1 cellular context compared by ENCODE assay signal in genomic region chr3:94062513-94063404, GRCh38.
TF ChIP-seq lines count a peak whose summit lies in the region.

Gene DHFR2 (minus strand): TSS chr3:94062916. CDS start chr3:94061511, 1,405 bp downstream.
Gene NSUN3 (plus strand): TSS chr3:94063061. CDS start chr3:94063127, 66 bp downstream.

TF ChIP-seq in GM12878, 131 proteins besides CTCF, POLR2A, EP300 and RAD21 (continued from another document and continues in another):
- TF ChIP-seq CEBPZ (IDR thresholded peaks at IDR 0.05; ENCODE audit: low read depth, low read length) = 0 out of 2 replicates have a peak, but pooled peaks have one; percentile 10
- no peak for TF ChIP-seq FOS (IDR thresholded peaks at IDR 0.05; ENCODE audit: borderline replicate concordance, extremely low read depth, insufficient read length)
- no peak for TF ChIP-seq ZBTB4 (CRISPR knock-in tag; IDR thresholded peaks at IDR 0.05)
- TF ChIP-seq NR2F1 (conservative IDR thresholded peaks at IDR 0.05) = peak; percentile 87
- no peak for TF ChIP-seq HDAC2 (IDR thresholded peaks at IDR 0.05)
- TF ChIP-seq ZBTB33 (IDR thresholded peaks at IDR 0.05) = no peak
- peak; percentile 90 for TF ChIP-seq CBFB (IDR thresholded peaks at IDR 0.05; ENCODE audit: low read depth)
- no peak; the same call in 1 of the 2 replicates for TF ChIP-seq YY1 (IDR thresholded peaks at IDR 0.05; ENCODE audit: low read depth, low read length)
- TF ChIP-seq POLR2AphosphoS5 (IDR thresholded peaks at IDR 0.05; ENCODE audit: low read length) = peak; percentile 89
- no peak for TF ChIP-seq RBBP5 (conservative IDR thresholded peaks at IDR 0.05)
- TF ChIP-seq E4F1 (IDR thresholded peaks at IDR 0.05; ENCODE audit: borderline replicate concordance, partially characterized antibody) = peak; percentile 93
- TF ChIP-seq SMC3 (IDR thresholded peaks at IDR 0.05; ENCODE audit: borderline replicate concordance, low read length) = no peak
- no peak for TF ChIP-seq CBX3 (IDR thresholded peaks at IDR 0.05; ENCODE audit: borderline replicate concordance, low read depth)
- TF ChIP-seq TBL1XR1 (IDR thresholded peaks at IDR 0.05; ENCODE audit: low read depth, low read length) = 0 out of 2 replicates have a peak, but pooled peaks have one; percentile 31
- peak; percentile 22 for TF ChIP-seq SKIL (IDR thresholded peaks at IDR 0.05; ENCODE audit: low read depth, poor library complexity, severe bottlenecking)
- no peak for TF ChIP-seq SREBF1 (IDR thresholded peaks at IDR 0.05; ENCODE audit: low read length)
- no peak for TF ChIP-seq MYC (IDR thresholded peaks at IDR 0.05; ENCODE audit: insufficient read depth, insufficient read length, insufficient replicate concordance, low read length, severe bottlenecking)
- TF ChIP-seq E2F4 (IDR thresholded peaks at IDR 0.05; ENCODE audit: low read depth, low read length) = peak; percentile 55; the same call in 1 of the 2 replicates
- TF ChIP-seq MYB (IDR thresholded peaks at IDR 0.05; ENCODE audit: borderline replicate concordance, low read depth, low read length) = peak; percentile 31; the same call in 1 of the 2 replicates
- no peak for TF ChIP-seq ZNF274 (IDR thresholded peaks at IDR 0.05; ENCODE audit: insufficient read depth, insufficient read length)
- TF ChIP-seq STAT3 (IDR thresholded peaks at IDR 0.05; ENCODE audit: low read depth, low read length) = no peak
- no peak for TF ChIP-seq JUND (IDR thresholded peaks at IDR 0.05; ENCODE audit: low read depth, low read length)
- TF ChIP-seq ELK1 (IDR thresholded peaks at IDR 0.05; ENCODE audit: low read depth, low read length) = peak; percentile 90
- TF ChIP-seq IKZF1 (conservative IDR thresholded peaks at IDR 0.05) = peak; percentile 76
- no peak for TF ChIP-seq CHD4 (IDR thresholded peaks at IDR 0.05)
- no peak for TF ChIP-seq LARP7 (IDR thresholded peaks at IDR 0.05)
- TF ChIP-seq CHD1 (IDR thresholded peaks at IDR 0.05; ENCODE audit: low read depth, low read length) = no peak
- TF ChIP-seq KLF5 (IDR thresholded peaks at IDR 0.05; ENCODE audit: partially characterized antibody) = peak; percentile 56
- no peak for TF ChIP-seq SREBF2 (IDR thresholded peaks at IDR 0.05; ENCODE audit: low read length)
- TF ChIP-seq GATAD2B (conservative IDR thresholded peaks at IDR 0.05; ENCODE audit: low read depth) = 0 out of 2 replicates have a peak, but pooled peaks have one; percentile 55
- no peak for TF ChIP-seq YBX1 (IDR thresholded peaks at IDR 0.05)
- TF ChIP-seq TCF3 (IDR thresholded peaks at IDR 0.05; ENCODE audit: borderline replicate concordance, insufficient read depth, low read depth, low read length) = peak; percentile 27; the same call in 1 of the 2 replicates
- TF ChIP-seq TCF7 (IDR thresholded peaks at IDR 0.05; ENCODE audit: borderline replicate concordance) = no peak
- TF ChIP-seq ASH2L (IDR thresholded peaks at IDR 0.05; ENCODE audit: borderline replicate concordance, low read depth) = peak; percentile 58; the same call in 1 of the 2 replicates
- no peak for TF ChIP-seq SP1 (IDR thresholded peaks at IDR 0.05; ENCODE audit: low read depth, low read length)
- no peak for TF ChIP-seq IRF3 (IDR thresholded peaks at IDR 0.05)
- no peak for TF ChIP-seq KDM1A (IDR thresholded peaks at IDR 0.05; ENCODE audit: borderline replicate concordance)
- peak; percentile 76; the same call in 1 of the 2 replicates for TF ChIP-seq ZBTB40 (IDR thresholded peaks at IDR 0.05; ENCODE audit: borderline replicate concordance)
- TF ChIP-seq SRF (IDR thresholded peaks at IDR 0.05; ENCODE audit: low read depth in 2 of 2, low read length in 2 of 2) = 0 out of 4 replicates have a peak, but pooled peaks of 1 of the 2 experiments have one; percentile 14
